Comparison of ENCODE assay signal across 2 cellular contexts in the genomic region with DNA sequence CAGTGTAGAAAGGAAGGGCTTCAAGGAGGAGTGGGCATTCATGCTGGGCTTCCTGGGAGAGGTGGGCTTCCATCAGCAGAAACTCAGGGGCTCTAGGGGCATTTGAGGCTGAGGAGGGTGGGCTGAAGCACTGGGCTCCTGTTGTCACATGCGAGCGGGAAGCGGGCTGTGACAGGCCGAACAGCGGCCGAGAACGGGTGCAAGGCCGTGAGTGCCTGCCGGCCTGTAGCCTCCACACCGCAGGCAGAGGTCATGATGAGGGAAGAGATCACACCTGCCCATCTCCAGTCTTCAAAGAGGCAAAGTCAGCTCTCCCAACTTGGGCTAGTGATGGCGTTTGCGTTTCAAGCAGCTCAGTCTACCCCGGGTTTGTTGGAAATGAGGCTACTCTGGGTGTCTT.
TF ChIP-seq lines count a peak whose summit lies in the region.

No MANE protein-coding gene starts in this region.

TF ChIP-seq in H1, 55 proteins besides CTCF, POLR2A, EP300 and RAD21:
- no peak for TF ChIP-seq RFX5 (IDR thresholded peaks at IDR 0.05; ENCODE audit: borderline replicate concordance, low read depth, low read length)

TF ChIP-seq in HepG2, 621 proteins besides CTCF, POLR2A, EP300 and RAD21:
- TF ChIP-seq ZNF274 (CRISPR knock-in tag; IDR thresholded peaks at IDR 0.05): no peak
- TF ChIP-seq, protein P1, sequence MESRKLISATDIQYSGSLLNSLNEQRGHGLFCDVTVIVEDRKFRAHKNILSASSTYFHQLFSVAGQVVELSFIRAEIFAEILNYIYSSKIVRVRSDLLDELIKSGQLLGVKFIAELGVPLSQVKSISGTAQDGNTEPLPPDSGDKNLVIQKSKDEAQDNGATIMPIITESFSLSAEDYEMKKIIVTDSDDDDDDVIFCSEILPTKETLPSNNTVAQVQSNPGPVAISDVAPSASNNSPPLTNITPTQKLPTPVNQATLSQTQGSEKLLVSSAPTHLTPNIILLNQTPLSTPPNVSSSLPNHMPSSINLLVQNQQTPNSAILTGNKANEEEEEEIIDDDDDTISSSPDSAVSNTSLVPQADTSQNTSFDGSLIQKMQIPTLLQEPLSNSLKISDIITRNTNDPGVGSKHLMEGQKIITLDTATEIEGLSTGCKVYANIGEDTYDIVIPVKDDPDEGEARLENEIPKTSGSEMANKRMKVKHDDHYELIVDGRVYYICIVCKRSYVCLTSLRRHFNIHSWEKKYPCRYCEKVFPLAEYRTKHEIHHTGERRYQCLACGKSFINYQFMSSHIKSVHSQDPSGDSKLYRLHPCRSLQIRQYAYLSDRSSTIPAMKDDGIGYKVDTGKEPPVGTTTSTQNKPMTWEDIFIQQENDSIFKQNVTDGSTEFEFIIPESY (CRISPR knock-in tag; IDR thresholded peaks at IDR 0.05): 0 out of 2 replicates have a peak, but pooled peaks have one; percentile 26
- TF ChIP-seq, protein P2, sequence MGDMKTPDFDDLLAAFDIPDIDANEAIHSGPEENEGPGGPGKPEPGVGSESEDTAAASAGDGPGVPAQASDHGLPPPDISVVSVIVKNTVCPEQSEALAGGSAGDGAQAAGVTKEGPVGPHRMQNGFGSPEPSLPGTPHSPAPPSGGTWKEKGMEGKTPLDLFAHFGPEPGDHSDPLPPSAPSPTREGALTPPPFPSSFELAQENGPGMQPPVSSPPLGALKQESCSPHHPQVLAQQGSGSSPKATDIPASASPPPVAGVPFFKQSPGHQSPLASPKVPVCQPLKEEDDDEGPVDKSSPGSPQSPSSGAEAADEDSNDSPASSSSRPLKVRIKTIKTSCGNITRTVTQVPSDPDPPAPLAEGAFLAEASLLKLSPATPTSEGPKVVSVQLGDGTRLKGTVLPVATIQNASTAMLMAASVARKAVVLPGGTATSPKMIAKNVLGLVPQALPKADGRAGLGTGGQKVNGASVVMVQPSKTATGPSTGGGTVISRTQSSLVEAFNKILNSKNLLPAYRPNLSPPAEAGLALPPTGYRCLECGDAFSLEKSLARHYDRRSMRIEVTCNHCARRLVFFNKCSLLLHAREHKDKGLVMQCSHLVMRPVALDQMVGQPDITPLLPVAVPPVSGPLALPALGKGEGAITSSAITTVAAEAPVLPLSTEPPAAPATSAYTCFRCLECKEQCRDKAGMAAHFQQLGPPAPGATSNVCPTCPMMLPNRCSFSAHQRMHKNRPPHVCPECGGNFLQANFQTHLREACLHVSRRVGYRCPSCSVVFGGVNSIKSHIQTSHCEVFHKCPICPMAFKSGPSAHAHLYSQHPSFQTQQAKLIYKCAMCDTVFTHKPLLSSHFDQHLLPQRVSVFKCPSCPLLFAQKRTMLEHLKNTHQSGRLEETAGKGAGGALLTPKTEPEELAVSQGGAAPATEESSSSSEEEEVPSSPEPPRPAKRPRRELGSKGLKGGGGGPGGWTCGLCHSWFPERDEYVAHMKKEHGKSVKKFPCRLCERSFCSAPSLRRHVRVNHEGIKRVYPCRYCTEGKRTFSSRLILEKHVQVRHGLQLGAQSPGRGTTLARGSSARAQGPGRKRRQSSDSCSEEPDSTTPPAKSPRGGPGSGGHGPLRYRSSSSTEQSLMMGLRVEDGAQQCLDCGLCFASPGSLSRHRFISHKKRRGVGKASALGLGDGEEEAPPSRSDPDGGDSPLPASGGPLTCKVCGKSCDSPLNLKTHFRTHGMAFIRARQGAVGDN (CRISPR knock-in tag; IDR thresholded peaks at IDR 0.05): peak; percentile 34
- TF ChIP-seq ZNF143 (CRISPR knock-in tag; IDR thresholded peaks at IDR 0.05): no peak
- TF ChIP-seq, protein P3, sequence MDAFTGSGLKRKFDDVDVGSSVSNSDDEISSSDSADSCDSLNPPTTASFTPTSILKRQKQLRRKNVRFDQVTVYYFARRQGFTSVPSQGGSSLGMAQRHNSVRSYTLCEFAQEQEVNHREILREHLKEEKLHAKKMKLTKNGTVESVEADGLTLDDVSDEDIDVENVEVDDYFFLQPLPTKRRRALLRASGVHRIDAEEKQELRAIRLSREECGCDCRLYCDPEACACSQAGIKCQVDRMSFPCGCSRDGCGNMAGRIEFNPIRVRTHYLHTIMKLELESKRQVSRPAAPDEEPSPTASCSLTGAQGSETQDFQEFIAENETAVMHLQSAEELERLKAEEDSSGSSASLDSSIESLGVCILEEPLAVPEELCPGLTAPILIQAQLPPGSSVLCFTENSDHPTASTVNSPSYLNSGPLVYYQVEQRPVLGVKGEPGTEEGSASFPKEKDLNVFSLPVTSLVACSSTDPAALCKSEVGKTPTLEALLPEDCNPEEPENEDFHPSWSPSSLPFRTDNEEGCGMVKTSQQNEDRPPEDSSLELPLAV (CRISPR knock-in tag; conservative IDR thresholded peaks at IDR 0.05; ENCODE audit: low read depth): no peak
- TF ChIP-seq, protein P4, sequence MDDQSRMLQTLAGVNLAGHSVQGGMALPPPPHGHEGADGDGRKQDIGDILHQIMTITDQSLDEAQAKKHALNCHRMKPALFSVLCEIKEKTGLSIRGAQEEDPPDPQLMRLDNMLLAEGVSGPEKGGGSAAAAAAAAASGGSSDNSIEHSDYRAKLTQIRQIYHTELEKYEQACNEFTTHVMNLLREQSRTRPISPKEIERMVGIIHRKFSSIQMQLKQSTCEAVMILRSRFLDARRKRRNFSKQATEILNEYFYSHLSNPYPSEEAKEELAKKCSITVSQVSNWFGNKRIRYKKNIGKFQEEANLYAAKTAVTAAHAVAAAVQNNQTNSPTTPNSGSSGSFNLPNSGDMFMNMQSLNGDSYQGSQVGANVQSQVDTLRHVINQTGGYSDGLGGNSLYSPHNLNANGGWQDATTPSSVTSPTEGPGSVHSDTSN (CRISPR knock-in tag; IDR thresholded peaks at IDR 0.05; ENCODE audit: borderline replicate concordance): no peak
- no peak for TF ChIP-seq YEATS2 (CRISPR knock-in tag; IDR thresholded peaks at IDR 0.05; ENCODE audit: borderline replicate concordance)
- TF ChIP-seq, protein P5, sequence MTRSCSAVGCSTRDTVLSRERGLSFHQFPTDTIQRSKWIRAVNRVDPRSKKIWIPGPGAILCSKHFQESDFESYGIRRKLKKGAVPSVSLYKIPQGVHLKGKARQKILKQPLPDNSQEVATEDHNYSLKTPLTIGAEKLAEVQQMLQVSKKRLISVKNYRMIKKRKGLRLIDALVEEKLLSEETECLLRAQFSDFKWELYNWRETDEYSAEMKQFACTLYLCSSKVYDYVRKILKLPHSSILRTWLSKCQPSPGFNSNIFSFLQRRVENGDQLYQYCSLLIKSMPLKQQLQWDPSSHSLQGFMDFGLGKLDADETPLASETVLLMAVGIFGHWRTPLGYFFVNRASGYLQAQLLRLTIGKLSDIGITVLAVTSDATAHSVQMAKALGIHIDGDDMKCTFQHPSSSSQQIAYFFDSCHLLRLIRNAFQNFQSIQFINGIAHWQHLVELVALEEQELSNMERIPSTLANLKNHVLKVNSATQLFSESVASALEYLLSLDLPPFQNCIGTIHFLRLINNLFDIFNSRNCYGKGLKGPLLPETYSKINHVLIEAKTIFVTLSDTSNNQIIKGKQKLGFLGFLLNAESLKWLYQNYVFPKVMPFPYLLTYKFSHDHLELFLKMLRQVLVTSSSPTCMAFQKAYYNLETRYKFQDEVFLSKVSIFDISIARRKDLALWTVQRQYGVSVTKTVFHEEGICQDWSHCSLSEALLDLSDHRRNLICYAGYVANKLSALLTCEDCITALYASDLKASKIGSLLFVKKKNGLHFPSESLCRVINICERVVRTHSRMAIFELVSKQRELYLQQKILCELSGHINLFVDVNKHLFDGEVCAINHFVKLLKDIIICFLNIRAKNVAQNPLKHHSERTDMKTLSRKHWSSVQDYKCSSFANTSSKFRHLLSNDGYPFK (CRISPR knock-in tag; IDR thresholded peaks at IDR 0.05; ENCODE audit: borderline replicate concordance): no peak
- TF ChIP-seq MXD4 (CRISPR knock-in tag; IDR thresholded peaks at IDR 0.05): no peak
- TF ChIP-seq SMAD9 (CRISPR knock-in tag; IDR thresholded peaks at IDR 0.05): no peak
- 0 out of 2 replicates have a peak, but pooled peaks have one; percentile 14 for TF ChIP-seq ZMYM2 (CRISPR knock-in tag; IDR thresholded peaks at IDR 0.05)
- TF ChIP-seq FLYWCH1 (CRISPR knock-in tag; IDR thresholded peaks at IDR 0.05): no peak
- TF ChIP-seq ONECUT2 (CRISPR knock-in tag; IDR thresholded peaks at IDR 0.05): no peak
- TF ChIP-seq ZNF550 (CRISPR knock-in tag; IDR thresholded peaks at IDR 0.05; ENCODE audit: borderline replicate concordance): no peak
- TF ChIP-seq ZNF562 (CRISPR knock-in tag; IDR thresholded peaks at IDR 0.05; ENCODE audit: borderline replicate concordance): no peak
- no peak for TF ChIP-seq ZNF230 (CRISPR knock-in tag; IDR thresholded peaks at IDR 0.05)
- TF ChIP-seq, protein P6, sequence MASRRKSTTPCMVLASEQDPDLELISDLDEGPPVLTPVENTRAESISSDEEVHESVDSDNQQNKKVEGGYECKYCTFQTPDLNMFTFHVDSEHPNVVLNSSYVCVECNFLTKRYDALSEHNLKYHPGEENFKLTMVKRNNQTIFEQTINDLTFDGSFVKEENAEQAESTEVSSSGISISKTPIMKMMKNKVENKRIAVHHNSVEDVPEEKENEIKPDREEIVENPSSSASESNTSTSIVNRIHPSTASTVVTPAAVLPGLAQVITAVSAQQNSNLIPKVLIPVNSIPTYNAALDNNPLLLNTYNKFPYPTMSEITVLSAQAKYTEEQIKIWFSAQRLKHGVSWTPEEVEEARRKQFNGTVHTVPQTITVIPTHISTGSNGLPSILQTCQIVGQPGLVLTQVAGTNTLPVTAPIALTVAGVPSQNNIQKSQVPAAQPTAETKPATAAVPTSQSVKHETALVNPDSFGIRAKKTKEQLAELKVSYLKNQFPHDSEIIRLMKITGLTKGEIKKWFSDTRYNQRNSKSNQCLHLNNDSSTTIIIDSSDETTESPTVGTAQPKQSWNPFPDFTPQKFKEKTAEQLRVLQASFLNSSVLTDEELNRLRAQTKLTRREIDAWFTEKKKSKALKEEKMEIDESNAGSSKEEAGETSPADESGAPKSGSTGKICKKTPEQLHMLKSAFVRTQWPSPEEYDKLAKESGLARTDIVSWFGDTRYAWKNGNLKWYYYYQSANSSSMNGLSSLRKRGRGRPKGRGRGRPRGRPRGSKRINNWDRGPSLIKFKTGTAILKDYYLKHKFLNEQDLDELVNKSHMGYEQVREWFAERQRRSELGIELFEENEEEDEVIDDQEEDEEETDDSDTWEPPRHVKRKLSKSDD (CRISPR knock-in tag; IDR thresholded peaks at IDR 0.05; ENCODE audit: low read depth): no peak
TF ChIP-seq in HepG2: peak in this region for 3.
